In genomic region chr9:36154213-36154952, GRCh38 we compare ENCODE assay signal across 2 cellular contexts.
TF ChIP-seq lines count a peak whose summit lies in the region.

No MANE protein-coding gene starts in this region.

TF ChIP-seq in liver, 16 proteins besides CTCF, POLR2A, EP300 and RAD21:
- TF ChIP-seq FOXA1 (IDR thresholded peaks at IDR 0.05) (no peak), MAX (IDR thresholded peaks at IDR 0.05) (no peak), TAF1 (conservative IDR thresholded peaks at IDR 0.05) (no peak), RXRA (IDR thresholded peaks at IDR 0.05) (peak in 1 of 2 donors; percentile 3), SP1 (IDR thresholded peaks at IDR 0.05) (no peak), FOXA2 (IDR thresholded peaks at IDR 0.05) (no peak), YY1 (IDR thresholded peaks at IDR 0.05) (no peak), NR2F2 (IDR thresholded peaks at IDR 0.05) (peak; percentile 34), ATF3 (IDR thresholded peaks at IDR 0.05) (no peak), GABPA (IDR thresholded peaks at IDR 0.05 in 1 of 2, conservative IDR thresholded peaks at IDR 0.05 in 1 of 2) (no peak), EGR1 (IDR thresholded peaks at IDR 0.05; ENCODE audit: low read depth in 2 of 2) (no peak), REST (IDR thresholded peaks at IDR 0.05) (no peak), HNF4A (conservative IDR thresholded peaks at IDR 0.05) (no peak)

TF ChIP-seq in HepG2, 621 proteins besides CTCF, POLR2A, EP300 and RAD21:
- TF ChIP-seq RFXANK (CRISPR knock-in tag; IDR thresholded peaks at IDR 0.05) (no peak), SPEN (CRISPR knock-in tag; IDR thresholded peaks at IDR 0.05; ENCODE audit: low read depth) (no peak), ZFP91 (CRISPR knock-in tag; IDR thresholded peaks at IDR 0.05; ENCODE audit: borderline replicate concordance) (no peak), ZBTB7B (CRISPR knock-in tag; IDR thresholded peaks at IDR 0.05) (no peak)
TF ChIP-seq in HepG2: peak in this region for 0.
